In genomic region chr7:44801890-44802289, GRCh38 we compare ENCODE assay signal across 12 cellular contexts. TPM values are rescaled to one million over a fixed set of nuclear protein-coding genes. Genes with fewer than 3 reads are reported as not detected.
DNase-seq lines count a peak whose midpoint lies in the region; TF ChIP-seq lines count a peak whose summit lies in the region.
"Had no signal": no experiment of that assay in that cellular context is flagged by ENCODE, and none has a peak within 500 bp of the region (broad histone marks: within the 10 kb centered on the region; RNA-seq: fewer than 3 reads in every experiment).

No MANE protein-coding gene starts in this region.

- 29% methylated on average over 5 of the region's 5 CpGs for WGBS in mammary epithelial cell (ENCODE audit: low coverage, missing lambda C conversion rate)

- H3K27me3 Mint-ChIP-seq in activated T-cell treated with anti-CD3 and anti-CD28 coated beads, Interleukin-2, amount 50 U/mL, for 24 hours, result no peaks in the 10 kb centered on the region
- H3K27me3 Mint-ChIP-seq in neural crest cell (ENCODE audit: low read depth), result peaks cover 6% of the 10 kb centered on the region
- H3K27me3 Mint-ChIP-seq: dendritic cell treated with granulocyte-macrophage colony-stimulating factor and Interleukin-4, amounts not matched to agents 40 ng/mL and 50 ng/mL, for 4 days had no signal

- peaks cover 29% of the 10 kb centered on the region for H3K4me1 ChIP-seq in mammary epithelial cell (ENCODE audit: insufficient read depth, low read length)
- H3K4me1 ChIP-seq in BE2C, result no peaks in the 10 kb centered on the region

- DNase-seq in activated T-cell treated with anti-CD3 and anti-CD28 coated beads, Interleukin-2, amount 50 U/mL, for 24 hours, result no peak
- DNase-seq in activated T-cell treated with anti-CD3 and anti-CD28 coated beads, Interleukin-2, amount 50 U/mL, for 48 hours, result no peak
- peak; percentile 60 for DNase-seq in M059J (ENCODE audit: low read depth)
- peak; percentile 84 for DNase-seq in mammary epithelial cell
- no peak for DNase-seq in neural crest cell (ENCODE audit: low read depth, low spot score)
- no peak for DNase-seq in GM19240 (ENCODE audit: insufficient read length, low spot score)
- DNase-seq in BE2C, result no peak
- no peak for DNase-seq in cerebellum (ENCODE audit: low spot score)
- DNase-seq: NCI-H1436 treated with DMSO at 0.1 percent for 48 hours, T-helper 9 cell had no signal

- no peak overlapping the region for H3K4me2 ChIP-seq in mammary epithelial cell (ENCODE audit: insufficient read depth, low read depth, low read length)

- no peak overlapping the region for H2AFZ ChIP-seq in mammary epithelial cell (ENCODE audit: low read depth, low read length)

- H3K9me3 Mint-ChIP-seq in activated T-cell treated with anti-CD3 and anti-CD28 coated beads, Interleukin-2, amount 50 U/mL, for 24 hours, result no peaks in the 10 kb centered on the region
- no peaks in the 10 kb centered on the region for H3K9me3 Mint-ChIP-seq in neural crest cell
- H3K9me3 Mint-ChIP-seq: activated T-helper 2 cell treated with anti-CD3 and anti-CD28 coated beads, Interferon-gamma antibody, Interleukin-2, Interleukin-4, amounts not matched to agents 10 μg/mL and 5 μg/mL and 100 μg/mL, durations not matched to agents 14 hours and 24 hours and 36 hours; dendritic cell treated with granulocyte-macrophage colony-stimulating factor and Interleukin-4, amounts not matched to agents 40 ng/mL and 50 ng/mL, for 4 days had no signal

- peak overlapping the region; percentile 56 for H3K27ac ChIP-seq in mammary epithelial cell (ENCODE audit: insufficient read depth, low read depth, low read length)

- peak overlapping the region; percentile 23 for H3K4me3 Mint-ChIP-seq in activated T-cell treated with anti-CD3 and anti-CD28 coated beads, Interleukin-2, amount 50 U/mL, for 24 hours
- H3K4me3 Mint-ChIP-seq in neural crest cell, result peak overlapping the region; percentile 35
- H3K4me3 Mint-ChIP-seq: dendritic cell treated with granulocyte-macrophage colony-stimulating factor and Interleukin-4, amounts not matched to agents 40 ng/mL and 50 ng/mL, for 4 days had no signal

- no TSS peak for BruUV-seq in mammary epithelial cell (replicated peaks; lab: Mats Ljungman, UMichigan)

- H3K4me1 Mint-ChIP-seq in activated T-cell treated with anti-CD3 and anti-CD28 coated beads, Interleukin-2, amount 50 U/mL, for 24 hours (ENCODE audit: low read depth), result peaks cover 33% of the 10 kb centered on the region
- peaks cover 34% of the 10 kb centered on the region for H3K4me1 Mint-ChIP-seq in neural crest cell

- H3K9ac ChIP-seq in mammary epithelial cell (ENCODE audit: insufficient read depth, low read length), result no peak overlapping the region

- peaks cover 84% of the 10 kb centered on the region for H3K36me3 Mint-ChIP-seq in activated T-cell treated with anti-CD3 and anti-CD28 coated beads, Interleukin-2, amount 50 U/mL, for 24 hours (ENCODE audit: low read depth)
- peaks cover 38% of the 10 kb centered on the region for H3K36me3 Mint-ChIP-seq in neural crest cell (ENCODE audit: low read depth)

- dilution Hi-C loops in mammary epithelial cell (cut with HindIII; ENCODE audit: low sequenced_read_pairs), result no loop called here

- TF ChIP-seq CTCF in mammary epithelial cell (conservative IDR thresholded peaks at IDR 0.05 in 1 of 2, IDR thresholded peaks at IDR 0.05 in 1 of 2; ENCODE audit: extremely low read depth in 1 of 2, insufficient read depth in 1 of 2, low read depth in 1 of 2, low read length in 2 of 2) (no peak), neural crest cell (conservative IDR thresholded peaks at IDR 0.05) (no peak), BE2C (IDR thresholded peaks at IDR 0.05; ENCODE audit: low read depth, low read length) (no peak)

- H3K36me3 ChIP-seq in mammary epithelial cell (ENCODE audit: insufficient read depth, low read length), result peaks cover 39% of the 10 kb centered on the region
- peaks cover 76% of the 10 kb centered on the region for H3K36me3 ChIP-seq in BE2C

- peaks cover 49% of the 10 kb centered on the region for H3K79me2 ChIP-seq in mammary epithelial cell (ENCODE audit: insufficient read depth, low read length)

- H3K9me3 ChIP-seq in mammary epithelial cell (replicated peaks; ENCODE audit: insufficient read depth, low read length), result no peaks in the 10 kb centered on the region
- H3K9me3 ChIP-seq in BE2C, result no peaks in the 10 kb centered on the region

- peaks cover 25% of the 10 kb centered on the region for H4K20me1 ChIP-seq in mammary epithelial cell (ENCODE audit: insufficient read depth, low read length)

- H3K27me3 ChIP-seq in mammary epithelial cell (ENCODE audit: insufficient read depth, low read length) (no peaks in the 10 kb centered on the region), BE2C (no peaks in the 10 kb centered on the region)

- H3K4me3 ChIP-seq in mammary epithelial cell (replicated peaks in 1 of 3; ENCODE audit: insufficient read depth in 1 of 3, low read depth in 2 of 3, low read length in 3 of 3) (no peak overlapping the region), BE2C (ENCODE audit: low read depth, low read length) (no peak overlapping the region)

- intact Hi-C loops in mammary epithelial cell (cut with micrococcal nuclease), result no loop called here

- peak overlapping the region; percentile 87 for H3K27ac Mint-ChIP-seq in activated T-cell treated with anti-CD3 and anti-CD28 coated beads, Interleukin-2, amount 50 U/mL, for 24 hours
- no peak overlapping the region for H3K27ac Mint-ChIP-seq in neural crest cell (ENCODE audit: unreplicated experiment)
- H3K27ac Mint-ChIP-seq: activated T-helper 2 cell treated with anti-CD3 and anti-CD28 coated beads, Interferon-gamma antibody, Interleukin-2, Interleukin-4, amounts not matched to agents 10 μg/mL and 5 μg/mL and 100 μg/mL, durations not matched to agents 14 hours and 24 hours and 36 hours; dendritic cell treated with granulocyte-macrophage colony-stimulating factor and Interleukin-4, amounts not matched to agents 40 ng/mL and 50 ng/mL, for 4 days had no signal

- in situ Hi-C loops in mammary epithelial cell (cut with MboI; ENCODE audit: low sequenced_read_pairs in 2 of 2), result no loop called here

- CTCF ChIA-PET in mammary epithelial cell (lab: Charles Lee; ENCODE audit: low non-redundant PET), result interaction anchor here (0.6 kb wide), 1 partner anchor 53 kb away, joined by 20 read pairs; no protein-coding TSS in a partner anchor

RNA-seq across cellular contexts. Expression of gene PPIA, which starts 5.4 kb away (rescaled TPM):
- 4,190 and 5,216 TPM in 2 replicates for total RNA-seq in M059J (2014; rRNA removed; shearing (Covaris generic))
- total RNA-seq in mammary epithelial cell (1,000 to 10,000 TPM; 1,812 to 2,252 TPM), neural crest cell (2,244 and 2,316 TPM in 2 replicates), cerebellum (764 TPM)
- polyA plus RNA-seq in mammary epithelial cell, result 7,269 TPM
- polyA minus RNA-seq in mammary epithelial cell, result 2,221 TPM
- polyA plus RNA-seq in BE2C (2012; ENCODE audit: insufficient read depth, insufficient read length, low read depth), result 1,732 TPM

RNA-seq across cellular contexts. Expression of gene H2AZ2, which starts 46.0 kb away (rescaled TPM):
- total RNA-seq in M059J (2014; rRNA removed; shearing (Covaris generic)), result 502 and 524 TPM in 2 replicates
- total RNA-seq in mammary epithelial cell (100 to 1,000 TPM in 1 of 2 donors, 10 to 100 TPM in 1; 48.3 to 116 TPM), neural crest cell (351 and 353 TPM in 2 replicates), cerebellum (190 TPM)
- 142 TPM for polyA plus RNA-seq in mammary epithelial cell
- polyA minus RNA-seq in mammary epithelial cell, result 91.6 TPM
- polyA plus RNA-seq in BE2C (2012; ENCODE audit: insufficient read depth, insufficient read length, low read depth), result 155 TPM

RNA-seq across cellular contexts. Expression of gene ZMIZ2, which starts 53.2 kb away (rescaled TPM):
- 6.2 and 11.4 TPM in 2 replicates for total RNA-seq in M059J (2014; rRNA removed; shearing (Covaris generic))
- total RNA-seq in mammary epithelial cell (10 to 100 TPM in 1 of 2 donors, 1 to 10 TPM in 1; 8.0 to 55.6 TPM), neural crest cell (93.9 and 99.5 TPM in 2 replicates), cerebellum (24.6 TPM)
- 6.0 TPM for polyA plus RNA-seq in mammary epithelial cell
- 5.7 TPM for polyA minus RNA-seq in mammary epithelial cell
- 117 TPM for polyA plus RNA-seq in BE2C (2012; ENCODE audit: insufficient read depth, insufficient read length, low read depth)

Comparison
In these comparisons a context has a peak if more than half of its experiments do, and no peak if none do; other contexts are left out.
1. DNase-seq: peak in M059J (single experiment) and mammary epithelial cell (single experiment); none in activated T-cell treated with anti-CD3 and anti-CD28 coated beads, Interleukin-2, amount 50 U/mL, for 24 hours (single experiment), activated T-cell treated with anti-CD3 and anti-CD28 coated beads, Interleukin-2, amount 50 U/mL, for 48 hours (0 of 2), neural crest cell (single experiment), GM19240 (single experiment), BE2C (single experiment) and cerebellum (single experiment).